In genomic region chr1:178039826-178040380, GRCh38 we compare ENCODE assay signal across 15 cellular contexts. TPM values are rescaled to one million over a fixed set of nuclear protein-coding genes. Genes with fewer than 3 reads are reported as not detected.
DNase-seq lines count a peak whose midpoint lies in the region; ATAC-seq and TF ChIP-seq lines count a peak whose summit lies in the region.
"Had no signal": no experiment of that assay in that cellular context is flagged by ENCODE, and none has a peak within 500 bp of the region (broad histone marks: within the 10 kb centered on the region; RNA-seq: fewer than 3 reads in every experiment).

No MANE protein-coding gene starts in this region.

- WGBS in body of pancreas, 2 donors, result 52 to 55% methylated on average over 2 of the region's 2 CpGs
- 28 to 64% (median 42%) methylated on average over 2 of the region's 2 CpGs for whole genome bisulfite sequencing in stomach, 5 donors

- H3K4me1 Mint-ChIP-seq in activated naive CD8-positive, alpha-beta T cell treated with anti-CD3 and anti-CD28 coated beads, Interleukin-2, amount 50 U/mL, for 24 hours, result no peaks in the 10 kb centered on the region
- H3K4me1 Mint-ChIP-seq: CD8-positive, alpha-beta memory T cell had no signal

- no peak overlapping the region for H3K27ac Mint-ChIP-seq in activated naive CD8-positive, alpha-beta T cell treated with anti-CD3 and anti-CD28 coated beads, Interleukin-2, amount 50 U/mL, for 24 hours
- H3K27ac Mint-ChIP-seq: CD14-positive monocyte had no signal

- no peak overlapping the region for H3K4me3 Mint-ChIP-seq in activated naive CD8-positive, alpha-beta T cell treated with anti-CD3 and anti-CD28 coated beads, Interleukin-2, amount 50 U/mL, for 24 hours
- H3K4me3 Mint-ChIP-seq: CD14-positive monocyte; CD8-positive, alpha-beta memory T cell had no signal

- no peaks in the 10 kb centered on the region for H3K9me3 Mint-ChIP-seq in activated naive CD8-positive, alpha-beta T cell treated with anti-CD3 and anti-CD28 coated beads, Interleukin-2, amount 50 U/mL, for 24 hours

- TF ChIP-seq POLR2A in body of pancreas (IDR thresholded peaks at IDR 0.05) (no peak), stomach (IDR thresholded peaks at IDR 0.05) (no peak)

- H3K4me3 ChIP-seq in body of pancreas, result no peak overlapping the region
- no peak overlapping the region for H3K4me3 ChIP-seq in mucosa of descending colon
- H3K4me3 ChIP-seq in stomach, result no peak overlapping the region
- H3K4me3 ChIP-seq: GM12878 had no signal

- no peak for TF ChIP-seq EP300 in stomach (IDR thresholded peaks at IDR 0.05)

- H3K27me3 ChIP-seq in body of pancreas, result no peaks in the 10 kb centered on the region
- H3K27me3 ChIP-seq in stomach, result no peaks in the 10 kb centered on the region

- H3K27ac ChIP-seq in body of pancreas, result peak overlapping the region in 3 of 4 donors; percentile 6 to 53 (median 16)
- H3K27ac ChIP-seq in stomach, result peak overlapping the region in 3 of 5 donors; percentile 29 to 47 (median 35)
- H3K27ac ChIP-seq: HL-60 had no signal

- DNase-seq in HT-29 (ENCODE audit: low spot score) (peak; percentile 82), body of pancreas (no peak), mucosa of descending colon (no peak), stomach (no peak), NCI-H2227 (lab: John Stamatoyannopoulos, UW; ENCODE audit: unreplicated experiment) (no peak), HUDEP-2 (lab: John Stamatoyannopoulos, UW; ENCODE audit: unreplicated experiment in 76 of 76) (no peak), middle frontal gyrus (ENCODE audit: extremely low spot score, low spot score) (no peak)
- DNase-seq in activated naive CD8-positive, alpha-beta T cell treated with anti-CD3 and anti-CD28 coated beads, Interleukin-2, amount 50 U/mL, for 24 hours, result no peak
- DNase-seq: CD8-positive, alpha-beta memory T cell; DMS79; IMR-90 had no signal

- intact Hi-C loops in body of pancreas (cut with DNase I) (no loop called here), mucosa of descending colon (cut with DNase I, micrococcal nuclease) (loop anchor here in 1 of 2 donors (10.0 kb wide), 1 partner anchor 235 kb away; no protein-coding TSS in a partner anchor), stomach (cut with DNase I; ENCODE audit: low total_unique reads) (loop anchor here (10.0 kb wide), 1 partner anchor 245 kb away; no protein-coding TSS in a partner anchor)

- H3K27me3 Mint-ChIP-seq in activated naive CD8-positive, alpha-beta T cell treated with anti-CD3 and anti-CD28 coated beads, Interleukin-2, amount 50 U/mL, for 24 hours, result peaks cover 10% of the 10 kb centered on the region

- H3K36me3 Mint-ChIP-seq in activated naive CD8-positive, alpha-beta T cell treated with anti-CD3 and anti-CD28 coated beads, Interleukin-2, amount 50 U/mL, for 24 hours (ENCODE audit: low read depth), result no peaks in the 10 kb centered on the region
- H3K36me3 Mint-ChIP-seq: CD14-positive monocyte; CD8-positive, alpha-beta memory T cell had no signal

- H3K9me3 ChIP-seq in body of pancreas, result no peaks in the 10 kb centered on the region
- H3K9me3 ChIP-seq in mucosa of descending colon, result peaks cover 9% of the 10 kb centered on the region
- peaks cover 0 to 15% (median 3%) of the 10 kb centered on the region in 4 donors for H3K9me3 ChIP-seq in stomach

- H3K4me1 ChIP-seq in body of pancreas, result peaks cover 18% of the 10 kb centered on the region
- peaks cover 4% of the 10 kb centered on the region for H3K4me1 ChIP-seq in mucosa of descending colon (ENCODE audit: low read depth)
- peaks cover 7 to 24% (median 16%) of the 10 kb centered on the region in 4 donors for H3K4me1 ChIP-seq in stomach

- H3K36me3 ChIP-seq in body of pancreas (replicated peaks in 1 of 2; ENCODE audit: insufficient read depth in 1 of 2, low read depth in 2 of 2) (no peaks in the 10 kb centered on the region), mucosa of descending colon (ENCODE audit: low read depth) (no peaks in the 10 kb centered on the region), stomach (no peaks in the 10 kb centered on the region)

- no peak for ATAC-seq in body of pancreas
- peak; percentile 3 for ATAC-seq in mucosa of descending colon
- no peak for ATAC-seq in activated naive CD8-positive, alpha-beta T cell treated with anti-CD3 and anti-CD28 coated beads, Interleukin-2, amount 50 U/mL, for 24 hours
- ATAC-seq: GM12878, HCT116 had no signal

- TF ChIP-seq CTCF in body of pancreas (IDR thresholded peaks at IDR 0.05), result no peak
- TF ChIP-seq CTCF in mucosa of descending colon (IDR thresholded peaks at IDR 0.05), result no peak
- TF ChIP-seq CTCF in stomach (IDR thresholded peaks at IDR 0.05), result no peak

RNA-seq across cellular contexts. Expression of gene RASAL2, which starts 54.0 kb away (rescaled TPM):
- 14.7 and 21.3 TPM in 2 replicates for total RNA-seq in HT-29 (2014; rRNA removed; shearing (Covaris generic))
- total RNA-seq in body of pancreas (10 to 100 TPM in 1 of 2 donors, 1 to 10 TPM in 1; 9.9 to 20.4 TPM), mucosa of descending colon (10 to 100 TPM; 13.0 to 17.5 (median 14.2) TPM), stomach (10 to 100 TPM in 4 of 5 donors, 1 to 10 TPM in 1; 9.9 to 47.5 (median 23.1) TPM)
- polyA plus RNA-seq in stomach, result 1 to 10 TPM; 1.2 to 2.9 (median 2.0) TPM
- polyA plus RNA-seq: CD8-positive, alpha-beta memory T cell had no signal
